In genomic region chr11:13465909-13466371, GRCh38 we compare ENCODE assay signal across 8 cellular contexts. TPM values are rescaled to one million over a fixed set of nuclear protein-coding genes. Genes with fewer than 3 reads are reported as not detected.
DNase-seq lines count a peak whose midpoint lies in the region; ATAC-seq and TF ChIP-seq lines count a peak whose summit lies in the region.

No MANE protein-coding gene starts in this region.

- TF ChIP-seq CTCF in cardiac fibroblast (IDR thresholded peaks at IDR 0.05; ENCODE audit: low read depth, low read length) = peak; percentile 56

- peaks cover 12% of the 10 kb centered on the region for H3K27me3 Mint-ChIP-seq in stimulated activated naive CD8-positive, alpha-beta T cell treated with anti-CD3 and anti-CD28 coated beads, Interleukin-15, Interleukin-2, amounts not matched to agents 100 ng/mL and 50 ng/mL, for 24 hours
- H3K27me3 Mint-ChIP-seq in stimulated activated naive CD8-positive, alpha-beta T cell treated with anti-CD3 and anti-CD28 coated beads, Interleukin-15, amount 100 ng/mL, for 72 hours = peaks cover 17% of the 10 kb centered on the region
- peaks cover 11 to 23% (median 21%) of the 10 kb centered on the region in 3 donors for H3K27me3 Mint-ChIP-seq in naive B cell

- no peaks in the 10 kb centered on the region for H3K36me3 Mint-ChIP-seq in stimulated activated naive CD8-positive, alpha-beta T cell treated with anti-CD3 and anti-CD28 coated beads, Interleukin-15, Interleukin-2, amounts not matched to agents 100 ng/mL and 50 ng/mL, for 24 hours (ENCODE audit: low read depth)
- H3K36me3 Mint-ChIP-seq in naive B cell = no peaks in the 10 kb centered on the region

- H3K27ac Mint-ChIP-seq in stimulated activated naive CD8-positive, alpha-beta T cell treated with anti-CD3 and anti-CD28 coated beads, Interleukin-15, Interleukin-2, amounts not matched to agents 100 ng/mL and 50 ng/mL, for 24 hours = no peak overlapping the region
- no peak overlapping the region for H3K27ac Mint-ChIP-seq in stimulated activated naive CD8-positive, alpha-beta T cell treated with anti-CD3 and anti-CD28 coated beads, Interleukin-15, amount 100 ng/mL, for 72 hours
- H3K27ac Mint-ChIP-seq in naive B cell = peak overlapping the region in 1 of 6 donors; percentile 70

- no peak for ATAC-seq in stimulated activated naive CD8-positive, alpha-beta T cell treated with anti-CD3 and anti-CD28 coated beads, Interleukin-15, amount 100 ng/mL, for 72 hours
- ATAC-seq in naive B cell (ENCODE audit: low read depth in 2 of 2) (no peak), GM18861 (IDR thresholded peaks at IDR 0.05; ENCODE audit: unreplicated experiment) (no peak)

- H3K9me3 Mint-ChIP-seq in stimulated activated naive CD8-positive, alpha-beta T cell treated with anti-CD3 and anti-CD28 coated beads, Interleukin-15, Interleukin-2, amounts not matched to agents 100 ng/mL and 50 ng/mL, for 24 hours = no peaks in the 10 kb centered on the region
- H3K9me3 Mint-ChIP-seq in stimulated activated naive CD8-positive, alpha-beta T cell treated with anti-CD3 and anti-CD28 coated beads, Interleukin-15, amount 100 ng/mL, for 72 hours = no peaks in the 10 kb centered on the region
- H3K9me3 Mint-ChIP-seq in naive B cell = peaks cover 0 to 2% (median 0%) of the 10 kb centered on the region in 7 donors

- H3K4me3 Mint-ChIP-seq in stimulated activated naive CD8-positive, alpha-beta T cell treated with anti-CD3 and anti-CD28 coated beads, Interleukin-15, Interleukin-2, amounts not matched to agents 100 ng/mL and 50 ng/mL, for 24 hours = peak overlapping the region; percentile 0
- H3K4me3 Mint-ChIP-seq in stimulated activated naive CD8-positive, alpha-beta T cell treated with anti-CD3 and anti-CD28 coated beads, Interleukin-15, amount 100 ng/mL, for 72 hours = no peak overlapping the region
- H3K4me3 Mint-ChIP-seq in naive B cell = peak overlapping the region in 1 of 8 donors; percentile 72

- peaks cover 25% of the 10 kb centered on the region for H3K4me1 Mint-ChIP-seq in stimulated activated naive CD8-positive, alpha-beta T cell treated with anti-CD3 and anti-CD28 coated beads, Interleukin-15, Interleukin-2, amounts not matched to agents 100 ng/mL and 50 ng/mL, for 24 hours (ENCODE audit: low read depth)
- H3K4me1 Mint-ChIP-seq in stimulated activated naive CD8-positive, alpha-beta T cell treated with anti-CD3 and anti-CD28 coated beads, Interleukin-15, amount 100 ng/mL, for 72 hours = peaks cover 23% of the 10 kb centered on the region
- H3K4me1 Mint-ChIP-seq in naive B cell = peaks cover 13 to 30% (median 28%) of the 10 kb centered on the region in 3 donors

- DNase-seq in stimulated activated naive CD8-positive, alpha-beta T cell treated with anti-CD3 and anti-CD28 coated beads, Interleukin-15, amount 100 ng/mL, for 72 hours = no peak
- DNase-seq in NCI-H2227 (lab: John Stamatoyannopoulos, UW; ENCODE audit: unreplicated experiment) = peak; percentile 44
- peak; percentile 62 to 68 for DNase-seq in cardiac fibroblast (ENCODE audit: low read depth in 2 of 2)
- peak; percentile 9 for DNase-seq in naive B cell
- no peak for DNase-seq in activated CD4-positive, alpha-beta T cell treated with anti-CD3 and anti-CD28 coated beads for 4 hours
- DNase-seq in islet precursor cell = no peak

- H3K4me3 ChIP-seq in cardiac fibroblast (replicated peaks in 1 of 2; ENCODE audit: low read depth in 2 of 2, low read length in 2 of 2) = no peak overlapping the region

RNA-seq across cellular contexts. Expression of gene BTBD10, which starts 2.9 kb away (rescaled TPM):
- polyA plus RNA-seq in naive B cell (ENCODE audit: low read depth in 6 of 6) = 10 to 100 TPM in 5 of 6 donors, 1 to 10 TPM in 1; 7.4 to 17.8 (median 12.6) TPM

RNA-seq across cellular contexts. Expression of gene PTH, which starts 29.9 kb away (rescaled TPM):
- polyA plus RNA-seq in naive B cell (ENCODE audit: low read depth in 6 of 6) = not detected

Comparison
In these comparisons a context has a peak if more than half of its experiments do, and no peak if none do; other contexts are left out.
1. DNase-seq: peak in NCI-H2227 (single experiment), cardiac fibroblast (2 of 2) and naive B cell (single experiment); none in stimulated activated naive CD8-positive, alpha-beta T cell treated with anti-CD3 and anti-CD28 coated beads, Interleukin-15, amount 100 ng/mL, for 72 hours (0 of 2), activated CD4-positive, alpha-beta T cell treated with anti-CD3 and anti-CD28 coated beads for 4 hours (0 of 2) and islet precursor cell (single experiment).